In the genomic region with DNA sequence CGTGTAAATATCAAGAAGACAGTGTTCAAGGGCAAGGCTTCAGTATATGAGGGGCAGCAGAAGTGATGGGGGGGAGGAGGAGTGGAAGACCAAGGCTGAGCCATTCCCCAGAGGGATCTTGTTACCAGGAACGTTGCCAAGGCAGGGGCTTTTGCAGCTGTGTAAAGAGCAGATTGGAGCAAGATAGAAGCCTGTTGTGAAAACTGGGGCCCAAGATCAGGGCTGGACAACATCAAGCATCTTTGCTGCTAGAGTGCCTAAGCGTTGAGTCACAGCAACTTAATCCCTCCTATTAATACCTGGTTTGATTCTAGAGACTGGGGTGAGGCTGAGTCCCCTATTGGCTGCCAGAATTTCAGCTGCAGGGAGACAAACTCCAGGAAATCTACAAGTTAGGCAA, we compare ENCODE assay signal across 1 cellular context.
A peak's percentile ranks its signal among the peaks of the same experiment; 100 is the strongest.
TF ChIP-seq lines count a peak whose summit lies in the region.

No MANE protein-coding gene starts in this region.

TF ChIP-seq in HEK293, 187 proteins besides CTCF, POLR2A, EP300 and RAD21 (continued from another document):
- TF ChIP-seq KLF10 (tag by site-specific recombination; IDR thresholded peaks at IDR 0.05) (no peak), ZNF19 (tag by site-specific recombination; IDR thresholded peaks at IDR 0.05; ENCODE audit: low read depth) (no peak), ZNF843 (tag by site-specific recombination; IDR thresholded peaks at IDR 0.05) (peak; percentile 38; the same call in 1 of the 2 replicates), HOXA7 (CRISPR knock-in tag; IDR thresholded peaks at IDR 0.05; ENCODE audit: borderline replicate concordance) (no peak), ZNF433 (tag by site-specific recombination; IDR thresholded peaks at IDR 0.05; ENCODE audit: low read depth) (no peak), ZNF404 (tag by site-specific recombination; IDR thresholded peaks at IDR 0.05) (no peak), ZNF146 (tag by site-specific recombination; IDR thresholded peaks at IDR 0.05) (no peak), ZNF529 (tag by site-specific recombination; IDR thresholded peaks at IDR 0.05; ENCODE audit: insufficient replicate concordance) (no peak), ZBTB8A (tag by site-specific recombination; IDR thresholded peaks at IDR 0.05) (peak; percentile 34; the same call in 1 of the 2 replicates), GLIS1 (tag by site-specific recombination; IDR thresholded peaks at IDR 0.05) (peak; percentile 41; the same call in 1 of the 2 replicates)
